24 cellular contexts compared by ENCODE assay signal in genomic region chr6:134323698-134324097, GRCh38.
"Had no signal": no experiment of that assay in that cellular context is flagged by ENCODE, and none has a peak within 500 bp of the region (broad histone marks: within the 10 kb centered on the region; RNA-seq: fewer than 3 reads in every experiment).

No MANE protein-coding gene starts in this region.

- H3K27me3 ChIP-seq: MG63 had no signal

- H3K4me1 Mint-ChIP-seq: activated CD4-positive, alpha-beta T cell treated with anti-CD3 and anti-CD28 coated beads, Interleukin-2, amount 10 ng/mL, durations not matched to agents 7 days and 5 days; activated CD8-positive, alpha-beta memory T cell treated with anti-CD3 and anti-CD28 coated beads, Interleukin-2, amount 10 ng/mL, durations not matched to agents 7 days and 5 days; T-helper 17 cell had no signal

- H3K36me3 Mint-ChIP-seq: WTC11 had no signal

- H3K27ac Mint-ChIP-seq: activated CD4-positive, alpha-beta T cell treated with anti-CD3 and anti-CD28 coated beads, Interleukin-2, amount 10 ng/mL, durations not matched to agents 7 days and 5 days; activated CD8-positive, alpha-beta memory T cell treated with anti-CD3 and anti-CD28 coated beads, Interleukin-2, amount 10 ng/mL, durations not matched to agents 7 days and 5 days; activated T-helper 2 cell treated with anti-CD3 and anti-CD28 coated beads, Interferon-gamma antibody, Interleukin-2, Interleukin-4, amounts not matched to agents 10 μg/mL and 5 μg/mL and 100 μg/mL, durations not matched to agents 14 hours and 24 hours and 36 hours; T-helper 17 cell; WTC11 had no signal

- H3K36me3 ChIP-seq: breast epithelium, MG63 had no signal

- H3K9me3 Mint-ChIP-seq: WTC11 had no signal

- H3K4me1 ChIP-seq: breast epithelium had no signal

- H3K4me3 Mint-ChIP-seq: activated CD4-positive, alpha-beta T cell treated with anti-CD3 and anti-CD28 coated beads, Interleukin-2, amount 10 ng/mL, durations not matched to agents 7 days and 5 days; activated CD8-positive, alpha-beta memory T cell treated with anti-CD3 and anti-CD28 coated beads, Interleukin-2, amount 10 ng/mL, durations not matched to agents 7 days and 5 days; T-helper 17 cell; WTC11 had no signal

- DNase-seq: activated CD4-positive, alpha-beta T cell treated with anti-CD3 and anti-CD28 coated beads, Interleukin-2, amount 10 ng/mL, durations not matched to agents 7 days and 5 days; activated CD4-positive, CD25-positive, alpha-beta regulatory T cell treated with anti-CD3 and anti-CD28 coated beads, Interleukin-2, amount 50 U/mL, for 72 hours; activated CD8-positive, alpha-beta memory T cell treated with anti-CD3 and anti-CD28 coated beads, Interleukin-2, amount 10 ng/mL, durations not matched to agents 7 days and 5 days; activated gamma-delta T cell treated with Interleukin-2 at 50 U/mL for 16 hours; activated naive CD4-positive, alpha-beta T cell treated with anti-CD3 and anti-CD28 coated beads, Interleukin-2, amount 50 U/mL, for 16 hours; activated T-cell treated with anti-CD3 and anti-CD28 coated beads, Interleukin-2, amount 50 U/mL, for 48 hours; aorta; central memory CD4-positive, alpha-beta T cell; MG63; MV-4-11; NCI-H1092 treated with DMSO at 0.1 percent for 48 hours; NCI-H1417 treated with DMSO at 0.1 percent for 48 hours; NCI-H1694; NCI-H2029; NCI-H2107; NCI-H226; NCI-H526 treated with DMSO at 0.1 percent for 48 hours; NCI-H82; SIG-M5; T-helper 17 cell; T-helper 9 cell had no signal

- H3K4me3 ChIP-seq: breast epithelium, MG63 had no signal

- H3K27ac ChIP-seq: breast epithelium had no signal
